In the genomic region with DNA sequence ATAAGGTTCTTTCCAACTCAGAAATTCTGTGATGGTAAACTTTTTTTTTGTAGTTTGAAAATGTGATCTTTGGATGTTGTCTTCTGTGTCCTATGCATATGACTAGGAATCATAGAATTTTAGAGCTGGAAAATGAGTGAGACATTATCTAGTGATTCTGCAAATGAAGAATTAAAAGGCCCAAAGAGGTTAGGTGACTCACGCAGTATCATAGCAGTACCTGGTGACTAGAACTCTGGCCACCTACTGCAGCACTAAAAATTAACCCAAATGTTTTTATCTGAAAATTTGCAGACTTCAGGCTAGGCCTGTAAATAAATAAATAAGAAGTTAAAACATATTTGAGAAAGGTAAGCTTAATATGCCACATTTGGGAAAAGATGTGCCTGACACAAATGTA, we compare ENCODE assay signal across 17 cellular contexts. TPM values are rescaled to one million over a fixed set of nuclear protein-coding genes. Genes with fewer than 3 reads are reported as not detected.
DNase-seq lines count a peak whose midpoint lies in the region; ATAC-seq lines count a peak whose summit lies in the region.
"Had no signal": no experiment of that assay in that cellular context is flagged by ENCODE, and none has a peak within 500 bp of the region (broad histone marks: within the 10 kb centered on the region; RNA-seq: fewer than 3 reads in every experiment).

No MANE protein-coding gene starts in this region.

- peak overlapping the region; percentile 70 to 73 for H3K27ac Mint-ChIP-seq in activated naive CD4-positive, alpha-beta T cell treated with anti-CD3 and anti-CD28 coated beads, Interleukin-2, amount 50 U/mL, for 72 hours
- no peak overlapping the region for H3K27ac Mint-ChIP-seq in activated naive CD4-positive, alpha-beta T cell treated with anti-CD3 and anti-CD28 coated beads, Interleukin-2, amount 10 ng/mL, durations not matched to agents 7 days and 5 days
- H3K27ac Mint-ChIP-seq in activated T-helper 17 cell treated with anti-CD3 and anti-CD28 coated beads, Interleukin-2, amount 50 U/mL, for 72 hours: peak overlapping the region; percentile 58
- H3K27ac Mint-ChIP-seq in memory B cell: peak overlapping the region; percentile 60
- H3K27ac Mint-ChIP-seq in stimulated activated naive CD8-positive, alpha-beta T cell treated with anti-CD3 and anti-CD28 coated beads, Interleukin-15, amount 100 ng/mL, for 72 hours: peak overlapping the region in 1 of 2 donors; percentile 82

- H3K27me3 Mint-ChIP-seq in activated naive CD4-positive, alpha-beta T cell treated with anti-CD3 and anti-CD28 coated beads, Interleukin-2, amount 10 ng/mL, durations not matched to agents 7 days and 5 days: no peaks in the 10 kb centered on the region
- no peaks in the 10 kb centered on the region for H3K27me3 Mint-ChIP-seq in activated T-helper 17 cell treated with anti-CD3 and anti-CD28 coated beads, Interleukin-2, amount 50 U/mL, for 72 hours
- no peaks in the 10 kb centered on the region for H3K27me3 Mint-ChIP-seq in memory B cell
- no peaks in the 10 kb centered on the region for H3K27me3 Mint-ChIP-seq in stimulated activated naive CD8-positive, alpha-beta T cell treated with anti-CD3 and anti-CD28 coated beads, Interleukin-15, amount 100 ng/mL, for 72 hours

- CTCF ChIA-PET in activated naive CD4-positive, alpha-beta T cell treated with anti-CD3 and anti-CD28 coated beads, Interleukin-2, amount 10 ng/mL, durations not matched to agents 7 days and 5 days (lab: Charles Lee): no interaction called here

- H3K9me3 Mint-ChIP-seq in activated naive CD4-positive, alpha-beta T cell treated with anti-CD3 and anti-CD28 coated beads, Interleukin-2, amount 50 U/mL, for 72 hours: no peaks in the 10 kb centered on the region
- no peaks in the 10 kb centered on the region for H3K9me3 Mint-ChIP-seq in activated naive CD4-positive, alpha-beta T cell treated with anti-CD3 and anti-CD28 coated beads, Interleukin-2, amount 10 ng/mL, durations not matched to agents 7 days and 5 days
- H3K9me3 Mint-ChIP-seq in activated T-helper 17 cell treated with anti-CD3 and anti-CD28 coated beads, Interleukin-2, amount 50 U/mL, for 72 hours: no peaks in the 10 kb centered on the region
- no peaks in the 10 kb centered on the region for H3K9me3 Mint-ChIP-seq in memory B cell
- no peaks in the 10 kb centered on the region for H3K9me3 Mint-ChIP-seq in stimulated activated naive CD8-positive, alpha-beta T cell treated with anti-CD3 and anti-CD28 coated beads, Interleukin-15, amount 100 ng/mL, for 72 hours
- H3K9me3 Mint-ChIP-seq: immature natural killer cell had no signal

- peak; percentile 47 to 64 for ATAC-seq in activated naive CD4-positive, alpha-beta T cell treated with anti-CD3 and anti-CD28 coated beads, Interleukin-2, amount 50 U/mL, for 72 hours
- peak; percentile 64 for ATAC-seq in activated T-helper 17 cell treated with anti-CD3 and anti-CD28 coated beads, Interleukin-2, amount 50 U/mL, for 72 hours (replicated peaks)
- ATAC-seq in memory B cell (ENCODE audit: low read depth): no peak
- ATAC-seq in stimulated activated naive CD8-positive, alpha-beta T cell treated with anti-CD3 and anti-CD28 coated beads, Interleukin-15, amount 100 ng/mL, for 72 hours: peak; percentile 63
- ATAC-seq: HCT116 had no signal

- no peak for DNase-seq in activated naive CD4-positive, alpha-beta T cell treated with anti-CD3 and anti-CD28 coated beads, Interleukin-2, amount 50 U/mL, for 72 hours (ENCODE audit: low spot score in 2 of 2)
- DNase-seq in activated naive CD4-positive, alpha-beta T cell treated with anti-CD3 and anti-CD28 coated beads, Interleukin-2, amount 10 ng/mL, durations not matched to agents 7 days and 5 days: no peak
- DNase-seq in memory B cell (ENCODE audit: low spot score in 2 of 2): no peak
- no peak for DNase-seq in stimulated activated naive CD8-positive, alpha-beta T cell treated with anti-CD3 and anti-CD28 coated beads, Interleukin-15, amount 100 ng/mL, for 72 hours
- DNase-seq in cerebellar cortex (ENCODE audit: low spot score): no peak
- no peak for DNase-seq in central memory CD4-positive, alpha-beta T cell
- no peak for DNase-seq in AG20443 (ENCODE audit: low spot score)
- DNase-seq: adrenal gland, cerebellar nuclear complex, GF-D8, immature natural killer cell, midbrain, NCI-H1694 treated with DMSO at 0.1 percent for 48 hours, NCI-H510A, pancreas had no signal

- peaks cover 5 to 10% of the 10 kb centered on the region in 2 donors for H3K36me3 Mint-ChIP-seq in activated naive CD4-positive, alpha-beta T cell treated with anti-CD3 and anti-CD28 coated beads, Interleukin-2, amount 50 U/mL, for 72 hours
- H3K36me3 Mint-ChIP-seq in activated naive CD4-positive, alpha-beta T cell treated with anti-CD3 and anti-CD28 coated beads, Interleukin-2, amount 10 ng/mL, durations not matched to agents 7 days and 5 days: peaks cover 50% of the 10 kb centered on the region
- H3K36me3 Mint-ChIP-seq in activated T-helper 17 cell treated with anti-CD3 and anti-CD28 coated beads, Interleukin-2, amount 50 U/mL, for 72 hours (ENCODE audit: low read depth): peaks cover 12% of the 10 kb centered on the region
- H3K36me3 Mint-ChIP-seq in memory B cell: peaks cover 18% of the 10 kb centered on the region
- H3K36me3 Mint-ChIP-seq: immature natural killer cell had no signal

- peaks cover 50% of the 10 kb centered on the region for H3K4me1 Mint-ChIP-seq in activated naive CD4-positive, alpha-beta T cell treated with anti-CD3 and anti-CD28 coated beads, Interleukin-2, amount 10 ng/mL, durations not matched to agents 7 days and 5 days
- peaks cover 36% of the 10 kb centered on the region for H3K4me1 Mint-ChIP-seq in activated T-helper 17 cell treated with anti-CD3 and anti-CD28 coated beads, Interleukin-2, amount 50 U/mL, for 72 hours
- peaks cover 26% of the 10 kb centered on the region for H3K4me1 Mint-ChIP-seq in memory B cell
- H3K4me1 Mint-ChIP-seq in stimulated activated naive CD8-positive, alpha-beta T cell treated with anti-CD3 and anti-CD28 coated beads, Interleukin-15, amount 100 ng/mL, for 72 hours: peaks cover 45% of the 10 kb centered on the region

- H3K4me3 Mint-ChIP-seq in activated naive CD4-positive, alpha-beta T cell treated with anti-CD3 and anti-CD28 coated beads, Interleukin-2, amount 10 ng/mL, durations not matched to agents 7 days and 5 days: no peak overlapping the region
- H3K4me3 Mint-ChIP-seq in activated T-helper 17 cell treated with anti-CD3 and anti-CD28 coated beads, Interleukin-2, amount 50 U/mL, for 72 hours: peak overlapping the region; percentile 48
- H3K4me3 Mint-ChIP-seq in memory B cell: no peak overlapping the region
- peak overlapping the region; percentile 4 to 59 for H3K4me3 Mint-ChIP-seq in stimulated activated naive CD8-positive, alpha-beta T cell treated with anti-CD3 and anti-CD28 coated beads, Interleukin-15, amount 100 ng/mL, for 72 hours
- H3K4me3 Mint-ChIP-seq: immature natural killer cell had no signal

RNA-seq across cellular contexts. Expression of a gene that starts 52.8 kb away (rescaled TPM):
- 100 to 1,000 TPM; 105 to 149 TPM for total RNA-seq in activated naive CD4-positive, alpha-beta T cell treated with anti-CD3 and anti-CD28 coated beads, Interleukin-2, amount 50 U/mL, for 72 hours
- 100 to 1,000 TPM; 103 to 110 TPM for total RNA-seq in activated T-helper 17 cell treated with anti-CD3 and anti-CD28 coated beads, Interleukin-2, amount 50 U/mL, for 72 hours

Comparison
In these comparisons a context has a peak if more than half of its experiments do, and no peak if none do; other contexts are left out.
1. H3K4me3 Mint-ChIP-seq: peak in activated T-helper 17 cell treated with anti-CD3 and anti-CD28 coated beads, Interleukin-2, amount 50 U/mL, for 72 hours (single experiment) and stimulated activated naive CD8-positive, alpha-beta T cell treated with anti-CD3 and anti-CD28 coated beads, Interleukin-15, amount 100 ng/mL, for 72 hours (2 of 2); none in activated naive CD4-positive, alpha-beta T cell treated with anti-CD3 and anti-CD28 coated beads, Interleukin-2, amount 10 ng/mL, durations not matched to agents 7 days and 5 days (single experiment) and memory B cell (single experiment).